ENCODE assay signal across 27 cellular contexts in genomic region chr22:22148905-22149304, GRCh38.
"Had no signal": no experiment of that assay in that cellular context is flagged by ENCODE, and none has a peak within 500 bp of the region (broad histone marks: within the 10 kb centered on the region; RNA-seq: fewer than 3 reads in every experiment).

No MANE protein-coding gene starts in this region.

- H3K9me3 ChIP-seq: stomach, suprapubic skin, testis, thoracic aorta, thyroid gland, tibial artery, tibial nerve, transverse colon, upper lobe of left lung, upper lobe of right lung, uterus, vagina had no signal

- H3K27ac ChIP-seq: stomach, suprapubic skin, testis, thoracic aorta, thyroid gland, tibial artery, tibial nerve, transverse colon, upper lobe of left lung, upper lobe of right lung, uterus, vagina had no signal

- H3K27me3 ChIP-seq: testis, thyroid gland, upper lobe of left lung, vagina had no signal

- DNase-seq: stimulated activated CD4-positive, alpha-beta T cell treated with anti-CD3 and anti-CD28 coated beads, Interleukin-2, amount 100 ng/mL, for 48 hours; stimulated activated CD4-positive, alpha-beta T cell treated with anti-CD3 and anti-CD28 coated beads, Interleukin-4, amount 100 ng/mL, for 1 hour; stimulated activated CD4-positive, alpha-beta T cell treated with anti-CD3 and anti-CD28 coated beads, Interleukin-4, amount 100 ng/mL, for 24 hours; stimulated activated CD4-positive, alpha-beta T cell treated with anti-CD3 and anti-CD28 coated beads, Interleukin-4, amount 100 ng/mL, for 4 hours; stimulated activated CD8-positive, alpha-beta memory T cell treated with anti-CD3 and anti-CD28 coated beads, Interleukin-4, amount 100 ng/mL, for 48 hours; stimulated activated naive B cell treated with anti-CD40 and anti-IgM and Interleukin-4, amounts not matched to agents 10 μg/mL and 1 μg/mL and 100 μg/mL, for 72 hours; stimulated activated naive CD4-positive, alpha-beta T cell; stimulated activated naive CD4-positive, alpha-beta T cell treated with Interleukin-2 at 50 U/mL for 16 hours; stimulated activated naive CD8-positive, alpha-beta T cell treated with anti-CD3 and anti-CD28 coated beads, Interleukin-15, amount 100 ng/mL, for 72 hours; stimulated activated naive CD8-positive, alpha-beta T cell treated with anti-CD3 and anti-CD28 coated beads, Interleukin-15, Interleukin-2, amounts not matched to agents 100 U/mL and 50 U/mL, for 24 hours; stomach; substantia nigra; testis; thyroid gland; tibial artery; transverse colon; trophoblast cell; upper lobe of left lung; upper lobe of right lung; uterus had no signal

- H3K4me3 ChIP-seq: stomach, suprapubic skin, testis, thoracic aorta, thyroid gland, tibial artery, tibial nerve, transverse colon, upper lobe of left lung, upper lobe of right lung, uterus, vagina had no signal

- H3K4me1 ChIP-seq: stomach, suprapubic skin, testis, thyroid gland, tibial artery, tibial nerve, transverse colon, upper lobe of left lung, upper lobe of right lung, uterus, vagina had no signal

- ATAC-seq: stimulated activated effector memory CD8-positive, alpha-beta T cell treated with anti-CD3 and anti-CD28 coated beads, Interleukin-12 subunit alpha, Interleukin-12 subunit beta, amount 100 ng/mL, for 72 hours; stimulated activated memory B cell treated with anti-CD40 and anti-IgM and Interleukin-4, amounts not matched to agents 10 μg/mL and 1 μg/mL and 100 μg/mL, for 72 hours; stimulated activated naive B cell treated with anti-CD40 and anti-IgM and Interleukin-4, amounts not matched to agents 10 μg/mL and 1 μg/mL and 100 μg/mL, for 72 hours; stimulated activated naive CD8-positive, alpha-beta T cell treated with anti-CD3 and anti-CD28 coated beads, Interleukin-15, amount 100 ng/mL, for 72 hours; stimulated activated naive CD8-positive, alpha-beta T cell treated with anti-CD3 and anti-CD28 coated beads, Interleukin-15, Interleukin-2, amounts not matched to agents 100 U/mL and 50 U/mL, for 24 hours; upper lobe of right lung had no signal

- FAIRE-seq: urothelium cell line had no signal

- H3K36me3 ChIP-seq: stomach, suprapubic skin, thoracic aorta, thyroid gland, tibial artery, tibial nerve, transverse colon, upper lobe of left lung, upper lobe of right lung, uterus, vagina had no signal
